ENCODE assay signal across 1 cellular context in genomic region chr10:102919237-102919959, GRCh38.
TF ChIP-seq lines count a peak whose summit lies in the region.

No MANE protein-coding gene starts in this region.

TF ChIP-seq in HepG2, 621 proteins besides CTCF, POLR2A, EP300 and RAD21 (continued from another document and continues in another):
- TF ChIP-seq SNAPC2 (CRISPR knock-in tag; IDR thresholded peaks at IDR 0.05) = no peak
- no peak for TF ChIP-seq ZNF737 (CRISPR knock-in tag; IDR thresholded peaks at IDR 0.05; ENCODE audit: borderline replicate concordance)
- TF ChIP-seq, protein P1, sequence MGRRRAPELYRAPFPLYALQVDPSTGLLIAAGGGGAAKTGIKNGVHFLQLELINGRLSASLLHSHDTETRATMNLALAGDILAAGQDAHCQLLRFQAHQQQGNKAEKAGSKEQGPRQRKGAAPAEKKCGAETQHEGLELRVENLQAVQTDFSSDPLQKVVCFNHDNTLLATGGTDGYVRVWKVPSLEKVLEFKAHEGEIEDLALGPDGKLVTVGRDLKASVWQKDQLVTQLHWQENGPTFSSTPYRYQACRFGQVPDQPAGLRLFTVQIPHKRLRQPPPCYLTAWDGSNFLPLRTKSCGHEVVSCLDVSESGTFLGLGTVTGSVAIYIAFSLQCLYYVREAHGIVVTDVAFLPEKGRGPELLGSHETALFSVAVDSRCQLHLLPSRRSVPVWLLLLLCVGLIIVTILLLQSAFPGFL (CRISPR knock-in tag; IDR thresholded peaks at IDR 0.05) = 0 out of 2 replicates have a peak, but pooled peaks have one; percentile 83
- no peak for TF ChIP-seq ZNF224 (CRISPR knock-in tag; IDR thresholded peaks at IDR 0.05)
- TF ChIP-seq, protein P2, sequence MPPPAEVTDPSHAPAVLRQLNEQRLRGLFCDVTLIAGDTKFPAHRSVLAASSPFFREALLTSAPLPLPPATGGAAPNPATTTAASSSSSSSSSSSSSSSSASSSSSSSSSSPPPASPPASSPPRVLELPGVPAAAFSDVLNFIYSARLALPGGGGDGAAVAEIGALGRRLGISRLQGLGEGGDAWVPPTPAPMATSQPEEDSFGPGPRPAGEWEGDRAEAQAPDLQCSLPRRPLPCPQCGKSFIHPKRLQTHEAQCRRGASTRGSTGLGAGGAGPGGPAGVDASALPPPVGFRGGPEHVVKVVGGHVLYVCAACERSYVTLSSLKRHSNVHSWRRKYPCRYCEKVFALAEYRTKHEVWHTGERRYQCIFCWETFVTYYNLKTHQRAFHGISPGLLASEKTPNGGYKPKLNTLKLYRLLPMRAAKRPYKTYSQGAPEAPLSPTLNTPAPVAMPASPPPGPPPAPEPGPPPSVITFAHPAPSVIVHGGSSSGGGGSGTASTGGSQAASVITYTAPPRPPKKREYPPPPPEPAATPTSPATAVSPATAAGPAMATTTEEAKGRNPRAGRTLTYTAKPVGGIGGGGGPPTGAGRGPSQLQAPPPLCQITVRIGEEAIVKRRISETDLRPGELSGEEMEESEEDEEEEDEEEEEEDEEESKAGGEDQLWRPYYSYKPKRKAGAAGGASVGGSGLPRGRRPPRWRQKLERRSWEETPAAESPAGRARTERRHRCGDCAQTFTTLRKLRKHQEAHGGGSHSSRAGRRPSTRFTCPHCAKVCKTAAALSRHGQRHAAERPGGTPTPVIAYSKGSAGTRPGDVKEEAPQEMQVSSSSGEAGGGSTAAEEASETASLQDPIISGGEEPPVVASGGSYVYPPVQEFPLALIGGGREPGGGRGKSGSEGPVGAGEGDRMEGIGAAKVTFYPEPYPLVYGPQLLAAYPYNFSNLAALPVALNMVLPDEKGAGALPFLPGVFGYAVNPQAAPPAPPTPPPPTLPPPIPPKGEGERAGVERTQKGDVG (CRISPR knock-in tag; IDR thresholded peaks at IDR 0.05; ENCODE audit: borderline replicate concordance) = peak; percentile 63; the same call in 1 of the 2 replicates
- TF ChIP-seq ATF1 (CRISPR knock-in tag; IDR thresholded peaks at IDR 0.05) = no peak
- TF ChIP-seq ZNF33B (CRISPR knock-in tag; IDR thresholded peaks at IDR 0.05) = no peak
- TF ChIP-seq ZNF788 (CRISPR knock-in tag; IDR thresholded peaks at IDR 0.05; ENCODE audit: borderline replicate concordance) = no peak
- peak; percentile 76 for TF ChIP-seq ZFY (CRISPR knock-in tag; IDR thresholded peaks at IDR 0.05)
- TF ChIP-seq GATAD2A (CRISPR knock-in tag; IDR thresholded peaks at IDR 0.05) = no peak
- TF ChIP-seq ZBTB38 (CRISPR knock-in tag; IDR thresholded peaks at IDR 0.05) = peak; percentile 73
- TF ChIP-seq ELF1 (CRISPR knock-in tag; IDR thresholded peaks at IDR 0.05) = no peak
- no peak; the same call in none of the 2 replicates for TF ChIP-seq SAP130 (CRISPR knock-in tag; IDR thresholded peaks at IDR 0.05; ENCODE audit: low read depth)
- no peak for TF ChIP-seq ZNF558 (CRISPR knock-in tag; IDR thresholded peaks at IDR 0.05; ENCODE audit: borderline replicate concordance)
- 0 out of 2 replicates have a peak, but pooled peaks have one; percentile 22 for TF ChIP-seq BCL6 (CRISPR knock-in tag; IDR thresholded peaks at IDR 0.05)
- TF ChIP-seq EHMT2 (IDR thresholded peaks at IDR 0.05; ENCODE audit: borderline replicate concordance, low read depth, low read length) = no peak
- TF ChIP-seq ZNF143 (CRISPR knock-in tag; IDR thresholded peaks at IDR 0.05) = peak; percentile 29; the same call in 1 of the 2 replicates
- TF ChIP-seq, protein P3, sequence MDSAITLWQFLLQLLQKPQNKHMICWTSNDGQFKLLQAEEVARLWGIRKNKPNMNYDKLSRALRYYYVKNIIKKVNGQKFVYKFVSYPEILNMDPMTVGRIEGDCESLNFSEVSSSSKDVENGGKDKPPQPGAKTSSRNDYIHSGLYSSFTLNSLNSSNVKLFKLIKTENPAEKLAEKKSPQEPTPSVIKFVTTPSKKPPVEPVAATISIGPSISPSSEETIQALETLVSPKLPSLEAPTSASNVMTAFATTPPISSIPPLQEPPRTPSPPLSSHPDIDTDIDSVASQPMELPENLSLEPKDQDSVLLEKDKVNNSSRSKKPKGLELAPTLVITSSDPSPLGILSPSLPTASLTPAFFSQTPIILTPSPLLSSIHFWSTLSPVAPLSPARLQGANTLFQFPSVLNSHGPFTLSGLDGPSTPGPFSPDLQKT (CRISPR knock-in tag; IDR thresholded peaks at IDR 0.05; ENCODE audit: borderline replicate concordance) = no peak
- no peak; the same call in 1 of the 2 replicates for TF ChIP-seq ZNF747 (CRISPR knock-in tag; IDR thresholded peaks at IDR 0.05; ENCODE audit: borderline replicate concordance)
- TF ChIP-seq MYPOP (CRISPR knock-in tag; IDR thresholded peaks at IDR 0.05) = peak; percentile 90
- TF ChIP-seq HNRNPLL (IDR thresholded peaks at IDR 0.05; ENCODE audit: low read depth, low read length, poor library complexity, severe bottlenecking) = peak; percentile 93
- no peak for TF ChIP-seq KMT2B (CRISPR knock-in tag; IDR thresholded peaks at IDR 0.05)
- no peak for TF ChIP-seq BHLHE40 (IDR thresholded peaks at IDR 0.05; ENCODE audit: low read length)
- TF ChIP-seq RBM39 (IDR thresholded peaks at IDR 0.05; ENCODE audit: low read depth, low read length, poor library complexity, severe bottlenecking) = no peak
- TF ChIP-seq, protein P4, sequence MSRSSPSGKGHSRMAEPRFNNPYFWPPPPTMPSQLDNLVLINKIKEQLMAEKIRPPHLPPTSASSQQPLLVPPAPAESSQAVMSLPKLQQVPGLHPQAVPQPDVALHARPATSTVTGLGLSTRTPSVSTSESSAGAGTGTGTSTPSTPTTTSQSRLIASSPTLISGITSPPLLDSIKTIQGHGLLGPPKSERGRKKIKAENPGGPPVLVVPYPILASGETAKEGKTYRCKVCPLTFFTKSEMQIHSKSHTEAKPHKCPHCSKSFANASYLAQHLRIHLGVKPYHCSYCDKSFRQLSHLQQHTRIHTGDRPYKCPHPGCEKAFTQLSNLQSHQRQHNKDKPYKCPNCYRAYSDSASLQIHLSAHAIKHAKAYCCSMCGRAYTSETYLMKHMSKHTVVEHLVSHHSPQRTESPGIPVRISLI (CRISPR knock-in tag; IDR thresholded peaks at IDR 0.05; ENCODE audit: borderline replicate concordance) = no peak
- no peak for TF ChIP-seq ZNF256 (CRISPR knock-in tag; conservative IDR thresholded peaks at IDR 0.05)
- no peak for TF ChIP-seq ZNF205 (CRISPR knock-in tag; IDR thresholded peaks at IDR 0.05)
- no peak; the same call in none of the 2 replicates for TF ChIP-seq MEIS2 (CRISPR knock-in tag; IDR thresholded peaks at IDR 0.05)
- 0 out of 2 replicates have a peak, but pooled peaks have one; percentile 13 for TF ChIP-seq ZBTB33 (CRISPR knock-in tag; IDR thresholded peaks at IDR 0.05)
- TF ChIP-seq ZNF816 (CRISPR knock-in tag; IDR thresholded peaks at IDR 0.05; ENCODE audit: borderline replicate concordance) = no peak
- TF ChIP-seq, protein P5, sequence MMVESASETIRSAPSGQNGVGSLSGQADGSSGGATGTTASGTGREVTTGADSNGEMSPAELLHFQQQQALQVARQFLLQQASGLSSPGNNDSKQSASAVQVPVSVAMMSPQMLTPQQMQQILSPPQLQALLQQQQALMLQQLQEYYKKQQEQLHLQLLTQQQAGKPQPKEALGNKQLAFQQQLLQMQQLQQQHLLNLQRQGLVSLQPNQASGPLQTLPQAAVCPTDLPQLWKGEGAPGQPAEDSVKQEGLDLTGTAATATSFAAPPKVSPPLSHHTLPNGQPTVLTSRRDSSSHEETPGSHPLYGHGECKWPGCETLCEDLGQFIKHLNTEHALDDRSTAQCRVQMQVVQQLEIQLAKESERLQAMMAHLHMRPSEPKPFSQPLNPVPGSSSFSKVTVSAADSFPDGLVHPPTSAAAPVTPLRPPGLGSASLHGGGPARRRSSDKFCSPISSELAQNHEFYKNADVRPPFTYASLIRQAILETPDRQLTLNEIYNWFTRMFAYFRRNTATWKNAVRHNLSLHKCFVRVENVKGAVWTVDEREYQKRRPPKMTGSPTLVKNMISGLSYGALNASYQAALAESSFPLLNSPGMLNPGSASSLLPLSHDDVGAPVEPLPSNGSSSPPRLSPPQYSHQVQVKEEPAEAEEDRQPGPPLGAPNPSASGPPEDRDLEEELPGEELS (CRISPR knock-in tag; IDR thresholded peaks at IDR 0.05) = no peak; the same call in 1 of the 2 replicates
- TF ChIP-seq ZNF629 (CRISPR knock-in tag; conservative IDR thresholded peaks at IDR 0.05) = 0 out of 2 replicates have a peak, but pooled peaks have one; percentile 8
- 0 out of 2 replicates have a peak, but pooled peaks have one; percentile 39 for TF ChIP-seq KLF11 (CRISPR knock-in tag; IDR thresholded peaks at IDR 0.05)
- TF ChIP-seq GRHL1 (CRISPR knock-in tag; conservative IDR thresholded peaks at IDR 0.05) = no peak
- TF ChIP-seq ZNF354B (CRISPR knock-in tag; IDR thresholded peaks at IDR 0.05) = no peak
- no peak for TF ChIP-seq ZNF138 (CRISPR knock-in tag; IDR thresholded peaks at IDR 0.05; ENCODE audit: low read depth)
- no peak for TF ChIP-seq ZNF7 (CRISPR knock-in tag; IDR thresholded peaks at IDR 0.05)
- no peak for TF ChIP-seq ZNF350 (CRISPR knock-in tag; IDR thresholded peaks at IDR 0.05; ENCODE audit: borderline replicate concordance, low read depth)
- TF ChIP-seq ZNF281 (CRISPR knock-in tag; IDR thresholded peaks at IDR 0.05; ENCODE audit: borderline replicate concordance) = no peak
- TF ChIP-seq ARNT (IDR thresholded peaks at IDR 0.05) = no peak
- TF ChIP-seq BRCA1 (CRISPR knock-in tag; IDR thresholded peaks at IDR 0.05) = 0 out of 2 replicates have a peak, but pooled peaks have one; percentile 18
- no peak; the same call in 1 of the 2 replicates for TF ChIP-seq NAIF1 (CRISPR knock-in tag; IDR thresholded peaks at IDR 0.05; ENCODE audit: borderline replicate concordance)
- no peak; the same call in 1 of the 2 replicates for TF ChIP-seq ZNF709 (CRISPR knock-in tag; IDR thresholded peaks at IDR 0.05)
- TF ChIP-seq HNF1B (CRISPR knock-in tag; IDR thresholded peaks at IDR 0.05) = 0 out of 2 replicates have a peak, but pooled peaks have one; percentile 8
- TF ChIP-seq STAG1 (CRISPR knock-in tag; IDR thresholded peaks at IDR 0.05) = peak; percentile 33; the same call in 1 of the 2 replicates
- TF ChIP-seq ZNF644 (CRISPR knock-in tag; IDR thresholded peaks at IDR 0.05; ENCODE audit: low read depth) = no peak
- peak; percentile 44; the same call in 1 of the 2 replicates for TF ChIP-seq SP2 (CRISPR knock-in tag; IDR thresholded peaks at IDR 0.05)
- TF ChIP-seq ZKSCAN5 (CRISPR knock-in tag; IDR thresholded peaks at IDR 0.05) = no peak
- no peak for TF ChIP-seq SIX1 (CRISPR knock-in tag; IDR thresholded peaks at IDR 0.05; ENCODE audit: borderline replicate concordance)
